ENCODE assay signal across 7 cellular contexts in genomic region chr11:68761801-68762200, GRCh38. TPM values are rescaled to one million over a fixed set of nuclear protein-coding genes. Genes with fewer than 3 reads are reported as not detected.
"Had no signal": no experiment of that assay in that cellular context is flagged by ENCODE, and none has a peak within 500 bp of the region (broad histone marks: within the 10 kb centered on the region; RNA-seq: fewer than 3 reads in every experiment).

No MANE protein-coding gene starts in this region.

- H3K9me3 Mint-ChIP-seq: HFFc6, IgD-negative memory B cell had no signal

- DNase-seq: GM23248, GOT3, H7, HFFc6 had no signal

- H3K27ac Mint-ChIP-seq: HFFc6, IgD-negative memory B cell had no signal

- H3K9me3 ChIP-seq: HAP-1 had no signal

- H3K27ac ChIP-seq: GM23248, HL-60 had no signal

- H3K27me3 Mint-ChIP-seq: IgD-negative memory B cell had no signal

- H2AFZ ChIP-seq: GM23248 had no signal

- H3K4me1 ChIP-seq: HAP-1 had no signal

- H3K4me3 ChIP-seq: GM23248, HAP-1 had no signal

- H3K4me3 Mint-ChIP-seq: HFFc6, IgD-negative memory B cell had no signal

RNA-seq across cellular contexts. Expression of gene TESMIN, which starts 10.5 kb away (rescaled TPM):
- total RNA-seq: GM23248 had no signal
